Comparison of ENCODE assay signal across 22 cellular contexts in the genomic region with DNA sequence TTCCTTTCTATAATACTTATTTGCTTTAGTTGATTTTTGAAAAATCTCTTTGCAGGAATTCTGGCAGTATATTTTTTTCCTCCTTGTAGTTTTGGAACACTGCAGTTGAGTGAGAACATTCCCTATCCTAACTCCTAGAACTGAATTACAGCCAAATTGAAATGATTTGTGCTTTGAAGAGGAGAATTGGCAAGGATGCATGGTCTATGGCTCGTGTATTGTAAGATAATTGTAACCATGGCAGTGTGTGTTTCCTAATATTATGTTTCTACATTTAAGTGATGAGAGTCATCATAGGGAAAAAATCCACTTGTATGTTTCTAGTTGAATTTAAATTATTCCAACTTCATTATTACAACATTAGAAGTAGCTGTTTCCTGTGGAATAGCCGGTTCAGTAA.
A peak's percentile ranks its signal among the peaks of the same experiment; 100 is the strongest.
DNase-seq lines count a peak whose midpoint lies in the region; ATAC-seq and TF ChIP-seq lines count a peak whose summit lies in the region.
"Had no signal": no experiment of that assay in that cellular context is flagged by ENCODE, and none has a peak within 500 bp of the region (broad histone marks: within the 10 kb centered on the region; RNA-seq: fewer than 3 reads in every experiment).

No MANE protein-coding gene starts in this region.

- no peaks in the 10 kb centered on the region for H3K9me3 ChIP-seq in muscle layer of colon (ENCODE audit: low read length)
- H3K9me3 ChIP-seq: prostate gland, spleen, thyroid gland had no signal

- no peaks in the 10 kb centered on the region for H3K27me3 ChIP-seq in muscle layer of colon (ENCODE audit: control insufficient read depth in 1 of 2, insufficient read depth in 2 of 2, low read length in 2 of 2)
- H3K27me3 ChIP-seq: spleen, thyroid gland had no signal

- peaks cover 30% of the 10 kb centered on the region for H3K4me1 ChIP-seq in muscle layer of colon (ENCODE audit: insufficient read depth, low read length)

- peak; percentile 13 for DNase-seq in NCI-H1092 (lab: John Stamatoyannopoulos, UW)
- peak; percentile 17 for DNase-seq in fibroblast of the conjunctiva (ENCODE audit: low read depth)
- DNase-seq in stimulated activated CD4-positive, alpha-beta T cell treated with anti-CD3 and anti-CD28 coated beads, Interleukin-15, amount 100 ng/mL, for 24 hours: no peak
- DNase-seq in stimulated activated CD4-positive, alpha-beta T cell treated with anti-CD3 and anti-CD28 coated beads, Interleukin-2, amount 100 ng/mL, for 48 hours: no peak
- DNase-seq: activated B cell treated with CpG ODN at 0.5 μM for 24 hours; activated CD8-positive, alpha-beta T cell treated with anti-CD3 and anti-CD28 coated beads for 36 hours; activated naive CD4-positive, alpha-beta T cell treated with anti-CD3 and anti-CD28 coated beads, Interleukin-2, amount 10 ng/mL, durations not matched to agents 7 days and 5 days; activated T-cell treated with anti-CD3 and anti-CD28 coated beads, Interleukin-2, amount 50 U/mL, for 24 hours; CD4-positive, alpha-beta T cell; DMS53; NCI-H187; NCI-H69; spleen; T-helper 17 cell; thyroid gland had no signal

- no peaks in the 10 kb centered on the region for H3K36me3 ChIP-seq in muscle layer of colon (ENCODE audit: insufficient read depth, low read length)
- H3K36me3 ChIP-seq: prostate gland, thyroid gland had no signal

- H3K9ac ChIP-seq in muscle layer of colon (ENCODE audit: low read length): no peak overlapping the region

- ATAC-seq in SK-N-SH treated with all-trans-retinoic acid at 6 μM for 48 hours (peak; percentile 65; the same call in 2 of the 3 replicates), GM18870 (IDR thresholded peaks at IDR 0.05; ENCODE audit: unreplicated experiment) (no peak), GM18511 (IDR thresholded peaks at IDR 0.05; ENCODE audit: unreplicated experiment) (no peak)
- ATAC-seq: activated CD8-positive, alpha-beta T cell treated with anti-CD3 and anti-CD28 coated beads for 36 hours; natural killer cell treated with Interleukin-12 subunit alpha and Interleukin-12 subunit beta and Interleukin-15 and Interleukin-18, amount 100 ng/mL, for 72 hours; T-helper 17 cell had no signal

- H3K4me3 ChIP-seq in muscle layer of colon (ENCODE audit: low read depth in 1 of 2, low read length in 2 of 2): no peak overlapping the region
- H3K4me3 ChIP-seq: coronary artery, prostate gland, spleen, thyroid gland had no signal

- peak overlapping the region; percentile 43 for H3K27ac ChIP-seq in muscle layer of colon (ENCODE audit: low read depth, low read length)
- H3K27ac ChIP-seq: coronary artery, thyroid gland had no signal

TF ChIP-seq in SK-N-SH treated with all-trans-retinoic acid at 6 μM for 48 hours, 23 proteins besides CTCF, POLR2A, EP300 and RAD21:
- TF ChIP-seq ZFP3 (CRISPR knock-in tag; IDR thresholded peaks at IDR 0.05) (0 out of 2 replicates have a peak, but pooled peaks have one; percentile 25), ISL1 (CRISPR knock-in tag; IDR thresholded peaks at IDR 0.05) (peak; percentile 89), SNAI2 (CRISPR knock-in tag; IDR thresholded peaks at IDR 0.05) (0 out of 2 replicates have a peak, but pooled peaks have one; percentile 14), ESRRG (CRISPR knock-in tag; IDR thresholded peaks at IDR 0.05) (no peak)
TF ChIP-seq in SK-N-SH treated with all-trans-retinoic acid at 6 μM for 48 hours: peak in this region for 3.

Comparison
In these comparisons a context has a peak if more than half of its experiments do, and no peak if none do; other contexts are left out.
1. DNase-seq: peak in NCI-H1092 (single experiment) and fibroblast of the conjunctiva (single experiment); none in stimulated activated CD4-positive, alpha-beta T cell treated with anti-CD3 and anti-CD28 coated beads, Interleukin-15, amount 100 ng/mL, for 24 hours (single experiment) and stimulated activated CD4-positive, alpha-beta T cell treated with anti-CD3 and anti-CD28 coated beads, Interleukin-2, amount 100 ng/mL, for 48 hours (0 of 2).